6 cellular contexts compared by ENCODE assay signal in genomic region chr7:31924228-31924627, GRCh38.
"Had no signal": no experiment of that assay in that cellular context is flagged by ENCODE, and none has a peak within 500 bp of the region (broad histone marks: within the 10 kb centered on the region; RNA-seq: fewer than 3 reads in every experiment).

No MANE protein-coding gene starts in this region.

- FAIRE-seq: GM12878, GM12891, GM12892, GM18507, GM19239 had no signal

- DNase-seq: GF-D8 had no signal

- ATAC-seq: GM12878 had no signal

- H3K4me3 ChIP-seq: GM12878 had no signal
